ENCODE assay signal across 13 cellular contexts in the genomic region with DNA sequence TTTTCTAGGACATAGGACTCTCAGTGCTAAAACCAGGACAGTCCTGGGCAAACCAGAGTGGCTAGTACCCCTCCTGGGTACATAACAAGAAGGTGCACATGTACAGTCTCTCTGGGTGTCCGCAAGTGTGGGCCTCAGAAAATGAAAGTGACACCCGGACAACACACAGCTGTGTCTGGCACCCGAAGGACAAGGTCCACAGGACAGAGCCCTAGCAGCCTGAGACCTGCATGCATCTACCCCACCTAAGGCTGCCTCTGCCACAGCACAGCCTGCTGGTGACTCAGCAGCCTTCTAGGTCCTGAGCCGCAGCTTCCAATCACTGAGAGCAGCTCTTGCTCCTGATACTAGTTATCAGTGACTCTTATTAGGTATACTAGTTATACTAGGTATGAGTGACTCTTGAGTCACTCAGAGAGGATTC.
DNase-seq lines count a peak whose midpoint lies in the region; ATAC-seq, FAIRE-seq and TF ChIP-seq lines count a peak whose summit lies in the region.
"Had no signal": no experiment of that assay in that cellular context is flagged by ENCODE, and none has a peak within 500 bp of the region (broad histone marks: within the 10 kb centered on the region; RNA-seq: fewer than 3 reads in every experiment).

No MANE protein-coding gene starts in this region.

- no peaks in the 10 kb centered on the region for H3K36me3 ChIP-seq in small intestine (ENCODE audit: control insufficient read depth in 2 of 2, insufficient read depth in 2 of 2, low read length in 2 of 2)

- H3K4me1 ChIP-seq in small intestine (ENCODE audit: control insufficient read depth in 2 of 2, insufficient read depth in 1 of 2, low read depth in 1 of 2, low read length in 1 of 2): peaks cover 0 to 7% of the 10 kb centered on the region in 2 donors

- no peaks in the 10 kb centered on the region for H3K9me3 ChIP-seq in small intestine (ENCODE audit: control insufficient read depth, low read depth)

- peak overlapping the region; percentile 78 to 93 for H3K27ac ChIP-seq in small intestine (ENCODE audit: low read depth in 1 of 2, low read length in 1 of 2)

- H3K27ac Mint-ChIP-seq in HFFc6: peak overlapping the region; percentile 66
- H3K27ac Mint-ChIP-seq: naive thymus-derived CD4-positive, alpha-beta T cell had no signal

- no peak for ATAC-seq in HG03432 (IDR thresholded peaks at IDR 0.05; ENCODE audit: unreplicated experiment)
- ATAC-seq: naive thymus-derived CD4-positive, alpha-beta T cell had no signal

- H3K4me1 Mint-ChIP-seq in HFFc6 (ENCODE audit: low read depth): peaks cover 21% of the 10 kb centered on the region

- no peak overlapping the region for H3K4me3 ChIP-seq in fibroblast of mammary gland (ENCODE audit: control insufficient read depth, low read depth, low read length)
- no peak overlapping the region for H3K4me3 ChIP-seq in small intestine (ENCODE audit: low read depth in 1 of 2, low read length in 2 of 2)

- H3K9me3 Mint-ChIP-seq in HFFc6: no peaks in the 10 kb centered on the region

- WGBS in small intestine, 3 donors: 9 to 55% (median 32%) methylated on average over 4 of the region's 4 CpGs

- peak overlapping the region; percentile 52; the same call in 1 of the 2 replicates for H3K4me3 Mint-ChIP-seq in HFFc6
- H3K4me3 Mint-ChIP-seq: naive thymus-derived CD4-positive, alpha-beta T cell had no signal

- TF ChIP-seq CTCF in HFFc6 (IDR thresholded peaks at IDR 0.05): peak; percentile 64
- peak; percentile 21 for TF ChIP-seq CTCF in fibroblast of mammary gland (conservative IDR thresholded peaks at IDR 0.05; ENCODE audit: control insufficient read depth, insufficient read depth, low read depth, low read length)

- H3K27me3 Mint-ChIP-seq in HFFc6 (ENCODE audit: insufficient read depth): peaks cover 3% of the 10 kb centered on the region

- no peaks in the 10 kb centered on the region for H3K36me3 Mint-ChIP-seq in HFFc6 (ENCODE audit: low read depth)

- FAIRE-seq in small intestine (lab: Jason Lieb, UNC): no peak

- no peaks in the 10 kb centered on the region for H3K27me3 ChIP-seq in small intestine (ENCODE audit: control insufficient read depth in 2 of 2, insufficient read depth in 2 of 2, low read length in 2 of 2)

- DNase-seq in HFFc6 (peak; percentile 45), SW480 (ENCODE audit: low spot score) (peak; percentile 5), fibroblast of mammary gland (ENCODE audit: low read depth) (peak; percentile 23), small intestine (peak; percentile 98)
- no peak for DNase-seq in stimulated activated naive CD4-positive, alpha-beta T cell (lab: John Stamatoyannopoulos, UW)
- DNase-seq in activated CD4-positive, alpha-beta T cell treated with anti-CD3 and anti-CD28 coated beads for 1 hour: no peak
- DNase-seq: activated effector memory CD4-positive, alpha-beta T cell treated with Interleukin-2 at 50 U/mL for 16 hours; dermis blood vessel endothelial cell; DMS53; naive thymus-derived CD4-positive, alpha-beta T cell; NCI-H1694 treated with DMSO at 0.1 percent for 48 hours; stimulated activated naive CD4-positive, alpha-beta T cell treated with Interleukin-2 at 50 U/mL for 16 hours had no signal

Comparison
In these comparisons a context has a peak if more than half of its experiments do, and no peak if none do; other contexts are left out.
1. DNase-seq: peak in HFFc6 (single experiment), SW480 (single experiment), fibroblast of mammary gland (single experiment) and small intestine (single experiment); none in stimulated activated naive CD4-positive, alpha-beta T cell (0 of 6) and activated CD4-positive, alpha-beta T cell treated with anti-CD3 and anti-CD28 coated beads for 1 hour (single experiment).